Comparison of ENCODE assay signal across 16 cellular contexts in genomic region chr9:108622467-108622866, GRCh38.
DNase-seq lines count a peak whose midpoint lies in the region; ATAC-seq, FAIRE-seq and TF ChIP-seq lines count a peak whose summit lies in the region.
"Had no signal": no experiment of that assay in that cellular context is flagged by ENCODE, and none has a peak within 500 bp of the region (broad histone marks: within the 10 kb centered on the region; RNA-seq: fewer than 3 reads in every experiment).

No MANE protein-coding gene starts in this region.

- no peaks in the 10 kb centered on the region; the same call in none of the 2 replicates for H3K27me3 Mint-ChIP-seq in HFFc6 (ENCODE audit: insufficient read depth)
- H3K27me3 Mint-ChIP-seq: central memory CD8-positive, alpha-beta T cell; IgD-negative memory B cell had no signal

- H3K36me3 Mint-ChIP-seq in HFFc6 (ENCODE audit: low read depth): no peaks in the 10 kb centered on the region
- H3K36me3 Mint-ChIP-seq: IgD-negative memory B cell had no signal

- no peaks in the 10 kb centered on the region for H3K27me3 ChIP-seq in upper lobe of right lung
- H3K27me3 ChIP-seq in psoas muscle (ENCODE audit: insufficient read depth in 3 of 3, low read length in 2 of 3): peaks cover 0 to 3% (median 1%) of the 10 kb centered on the region in 3 donors
- H3K27me3 ChIP-seq: SJCRH30 had no signal

- no peak for TF ChIP-seq CTCF in HFFc6 (IDR thresholded peaks at IDR 0.05)
- TF ChIP-seq CTCF in upper lobe of right lung (IDR thresholded peaks at IDR 0.05): no peak
- no peak for TF ChIP-seq CTCF in psoas muscle (IDR thresholded peaks at IDR 0.05)

- FAIRE-seq in RCC 7860 (lab: Jason Lieb, UNC): peak; percentile 8

- no peak overlapping the region for H3K4me3 ChIP-seq in upper lobe of right lung
- no peak overlapping the region for H3K4me3 ChIP-seq in psoas muscle
- H3K4me3 ChIP-seq: SJCRH30 had no signal

- H3K9me3 Mint-ChIP-seq in HFFc6: peaks cover 34% of the 10 kb centered on the region
- H3K9me3 Mint-ChIP-seq: neural crest cell had no signal

- H3K27ac ChIP-seq in upper lobe of right lung (no peak overlapping the region), caudate nucleus (ENCODE audit: low read depth, low read length) (no peak overlapping the region), psoas muscle (no peak overlapping the region)
- H3K27ac ChIP-seq: SJCRH30 had no signal

- ATAC-seq in upper lobe of right lung (peak; percentile 59), HG02642 (IDR thresholded peaks at IDR 0.05; ENCODE audit: poor library complexity, unreplicated experiment) (no peak), psoas muscle (no peak)

- 80 to 97% (median 89%) methylated on average over 1 of the region's 1 CpG for WGBS in psoas muscle, 3 donors

- H3K4me1 ChIP-seq in upper lobe of right lung (no peaks in the 10 kb centered on the region), psoas muscle (no peaks in the 10 kb centered on the region)
- H3K4me1 ChIP-seq: Caco-2 had no signal

- no peak overlapping the region for H3K4me3 Mint-ChIP-seq in HFFc6
- H3K4me3 Mint-ChIP-seq: central memory CD8-positive, alpha-beta T cell; IgD-negative memory B cell; neural crest cell had no signal

- DNase-seq in HFFc6 (peak; percentile 1), RCC 7860 (ENCODE audit: low spot score) (no peak), dedifferentiated amniotic fluid mesenchymal stem cell (ENCODE audit: extremely low spot score) (peak; percentile 28), upper lobe of right lung (no peak), caudate nucleus (lab: John Stamatoyannopoulos, UW) (no peak), psoas muscle (no peak)
- DNase-seq: activated CD8-positive, alpha-beta memory T cell treated with anti-CD3 and anti-CD28 coated beads for 24 hours; activated effector memory CD4-positive, alpha-beta T cell treated with Interleukin-2 at 50 U/mL for 16 hours; Caco-2; NCI-H1694; NCI-H524 treated with DMSO at 0.1 percent for 48 hours; SJCRH30 had no signal

- no peaks in the 10 kb centered on the region for H3K9me3 ChIP-seq in upper lobe of right lung
- no peaks in the 10 kb centered on the region for H3K9me3 ChIP-seq in psoas muscle
- H3K9me3 ChIP-seq: Caco-2, SJCRH30 had no signal

- H3K4me1 Mint-ChIP-seq in HFFc6 (ENCODE audit: low read depth): no peaks in the 10 kb centered on the region
- H3K4me1 Mint-ChIP-seq: central memory CD8-positive, alpha-beta T cell; IgD-negative memory B cell; neural crest cell had no signal

- intact Hi-C loops in upper lobe of right lung (cut with DNase I) (no loop called here), psoas muscle (cut with DNase I) (no loop called here)

- H3K27ac Mint-ChIP-seq in HFFc6: no peak overlapping the region

- no peaks in the 10 kb centered on the region for H3K36me3 ChIP-seq in upper lobe of right lung
- H3K36me3 ChIP-seq in psoas muscle (ENCODE audit: insufficient read depth in 1 of 2, low read depth in 1 of 2): no peaks in the 10 kb centered on the region
- H3K36me3 ChIP-seq: SJCRH30 had no signal

Comparison
In these comparisons a context has a peak if more than half of its experiments do, and no peak if none do; other contexts are left out.
1. DNase-seq: peak in HFFc6 (single experiment) and dedifferentiated amniotic fluid mesenchymal stem cell (single experiment); none in RCC 7860 (single experiment), upper lobe of right lung (single experiment), caudate nucleus (0 of 61) and psoas muscle (0 of 2).